8 cellular contexts compared by ENCODE assay signal in the genomic region with DNA sequence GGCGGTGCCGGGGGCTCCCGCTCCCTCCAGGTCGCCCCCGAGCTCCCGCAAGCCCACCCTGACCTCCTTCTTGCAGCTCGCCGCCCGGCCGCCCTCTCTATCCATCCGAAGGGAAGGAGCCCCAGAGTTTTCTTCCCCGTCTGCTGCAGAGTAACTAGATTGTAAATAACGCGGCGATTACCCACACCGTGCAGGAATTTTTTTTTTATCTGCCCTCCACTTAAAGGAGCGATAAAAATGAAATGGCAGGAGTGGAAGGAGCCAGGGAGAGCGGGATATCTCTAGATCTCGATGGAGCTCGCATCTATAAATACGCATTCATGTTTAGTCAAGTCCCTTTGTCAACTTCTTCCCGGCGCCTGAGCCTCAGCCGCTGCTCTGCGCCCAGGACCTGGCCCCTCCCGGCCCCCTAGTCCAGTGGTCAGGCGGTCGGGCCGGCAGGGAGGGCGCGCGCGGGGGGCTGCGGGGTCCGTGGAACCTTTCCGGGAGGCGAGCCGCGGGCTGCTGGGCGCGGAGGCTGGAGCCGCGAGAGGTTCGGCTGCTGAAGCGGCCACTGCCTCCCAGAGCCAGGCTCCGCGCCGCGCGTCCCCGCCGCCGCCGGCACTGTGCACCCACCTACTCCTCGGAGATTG.
DNase-seq lines count a peak whose midpoint lies in the region; ATAC-seq and TF ChIP-seq lines count a peak whose summit lies in the region.

No MANE protein-coding gene starts in this region.

- no peak overlapping the region for H3K9ac ChIP-seq in Karpas-422 (ENCODE audit: low read length)

- no peaks in the 10 kb centered on the region for H3K9me3 Mint-ChIP-seq in effector memory CD8-positive, alpha-beta T cell

- peak; percentile 68 for DNase-seq in Right ventricle myocardium inferior (ENCODE audit: missing footprints)
- no peak for DNase-seq in cardiac septum (ENCODE audit: low spot score)
- peak; percentile 8 for DNase-seq in NOMO-1 treated with dmso at 0.1 percent for 144 hours (lab: John Stamatoyannopoulos, UW; ENCODE audit: unreplicated experiment)
- DNase-seq in effector memory CD8-positive, alpha-beta T cell, result no peak
- peak; percentile 43 for DNase-seq in medulla oblongata (ENCODE audit: extremely low spot score)
- DNase-seq in thoracic aorta (ENCODE audit: low spot score), result no peak
- no peak for DNase-seq in Karpas-422
- no peak for DNase-seq in cerebellum (ENCODE audit: low spot score)

- H4K20me1 ChIP-seq in Karpas-422 (ENCODE audit: insufficient read depth, low read depth, low read length), result no peaks in the 10 kb centered on the region

- peaks cover 78 to 83% of the 10 kb centered on the region in 2 donors for H3K27me3 Mint-ChIP-seq in effector memory CD8-positive, alpha-beta T cell

- no peaks in the 10 kb centered on the region for H3K79me2 ChIP-seq in Karpas-422 (ENCODE audit: low read length)

- no peak overlapping the region for H3K4me2 ChIP-seq in Karpas-422 (ENCODE audit: low read depth, low read length, poor library complexity, severe bottlenecking)

- H3K27ac Mint-ChIP-seq in effector memory CD8-positive, alpha-beta T cell, result peak overlapping the region in 1 of 2 donors; percentile 35

- ATAC-seq in Right ventricle myocardium inferior, result peak; percentile 49
- no peak for ATAC-seq in effector memory CD8-positive, alpha-beta T cell (replicated peaks)
- ATAC-seq in thoracic aorta (ENCODE audit: insufficient number of reproducible peaks, low FRiP score, low read depth), result no peak

- H3K27ac ChIP-seq in thoracic aorta (peak overlapping the region; percentile 65 to 91), Karpas-422 (ENCODE audit: low read length) (no peak overlapping the region)

- peak overlapping the region; percentile 80 to 88 for H3K4me3 Mint-ChIP-seq in effector memory CD8-positive, alpha-beta T cell

- H3K4me1 Mint-ChIP-seq in effector memory CD8-positive, alpha-beta T cell (ENCODE audit: low read depth in 2 of 2), result peaks cover 15 to 17% of the 10 kb centered on the region in 2 donors

- H2AFZ ChIP-seq in Karpas-422 (ENCODE audit: low read length), result no peak overlapping the region

- H3K4me3 ChIP-seq in thoracic aorta, result peak overlapping the region; percentile 96
- no peak overlapping the region for H3K4me3 ChIP-seq in Karpas-422 (ENCODE audit: low read length)

- no peaks in the 10 kb centered on the region for H3K27me3 ChIP-seq in thoracic aorta (replicated peaks; ENCODE audit: insufficient read depth)
- H3K27me3 ChIP-seq in Karpas-422 (ENCODE audit: low read length), result no peaks in the 10 kb centered on the region

- no peaks in the 10 kb centered on the region for H3K9me2 ChIP-seq in Karpas-422 (replicated peaks; ENCODE audit: insufficient read depth, low read length)

- H3K36me3 ChIP-seq in thoracic aorta (no peaks in the 10 kb centered on the region), Karpas-422 (ENCODE audit: insufficient read depth, low read length) (no peaks in the 10 kb centered on the region)

- no peaks in the 10 kb centered on the region for H3K9me3 ChIP-seq in thoracic aorta
- no peaks in the 10 kb centered on the region for H3K9me3 ChIP-seq in Karpas-422 (ENCODE audit: low read length)

- TF ChIP-seq CTCF in thoracic aorta (IDR thresholded peaks at IDR 0.05), result no peak

- intact Hi-C loops in Right ventricle myocardium inferior (cut with DNase I), result no loop called here
- intact Hi-C loops in cardiac septum (cut with DNase I), result no loop called here

- H3K4me1 ChIP-seq in thoracic aorta (ENCODE audit: control insufficient read depth in 1 of 2, low read depth in 2 of 2) (peaks cover 6 to 24% of the 10 kb centered on the region in 2 donors), Karpas-422 (ENCODE audit: low read length) (peaks cover 4% of the 10 kb centered on the region)

- H3K36me3 Mint-ChIP-seq in effector memory CD8-positive, alpha-beta T cell (ENCODE audit: insufficient read depth), result no peaks in the 10 kb centered on the region

Comparison
In these comparisons a context has a peak if more than half of its experiments do, and no peak if none do; other contexts are left out.
1. DNase-seq: peak in Right ventricle myocardium inferior (single experiment), NOMO-1 treated with dmso at 0.1 percent for 144 hours (single experiment) and medulla oblongata (single experiment); none in cardiac septum (single experiment), effector memory CD8-positive, alpha-beta T cell (0 of 3), thoracic aorta (single experiment), Karpas-422 (single experiment) and cerebellum (single experiment).